Comparison of ENCODE assay signal across 15 cellular contexts in genomic region chr6:100138346-100139022, GRCh38.
DNase-seq lines count a peak whose midpoint lies in the region; ATAC-seq and FAIRE-seq lines count a peak whose summit lies in the region.
"Had no signal": no experiment of that assay in that cellular context is flagged by ENCODE, and none has a peak within 500 bp of the region (broad histone marks: within the 10 kb centered on the region; RNA-seq: fewer than 3 reads in every experiment).

No MANE protein-coding gene starts in this region.

- H3K27ac Mint-ChIP-seq in activated naive CD4-positive, alpha-beta T cell treated with anti-CD3 and anti-CD28 coated beads, Interleukin-2, amount 50 U/mL, for 72 hours = no peak overlapping the region
- H3K27ac Mint-ChIP-seq: activated T-helper 2 cell treated with anti-CD3 and anti-CD28 coated beads, Interferon-gamma antibody, Interleukin-2, Interleukin-4, amounts not matched to agents 10 μg/mL and 5 μg/mL and 100 μg/mL, durations not matched to agents 14 hours and 24 hours and 36 hours; nephron; stimulated activated effector memory CD8-positive, alpha-beta T cell treated with anti-CD3 and anti-CD28 coated beads, Interleukin-12 subunit alpha, Interleukin-12 subunit beta, amount 100 ng/mL, for 72 hours had no signal

- H3K9me3 Mint-ChIP-seq in activated naive CD4-positive, alpha-beta T cell treated with anti-CD3 and anti-CD28 coated beads, Interleukin-2, amount 50 U/mL, for 72 hours = no peaks in the 10 kb centered on the region
- H3K9me3 Mint-ChIP-seq: nephron; stimulated activated effector memory CD8-positive, alpha-beta T cell treated with anti-CD3 and anti-CD28 coated beads, Interleukin-12 subunit alpha, Interleukin-12 subunit beta, amount 100 ng/mL, for 72 hours had no signal

- DNase-seq in DMS53 treated with DMSO at 0.1 percent for 48 hours (lab: John Stamatoyannopoulos, UW; ENCODE audit: unreplicated experiment) (peak; percentile 26), NCI-H146 (lab: John Stamatoyannopoulos, UW) (peak; percentile 81), NCI-H748 treated with DMSO at 0.1 percent for 48 hours (lab: John Stamatoyannopoulos, UW) (peak; percentile 60), myocyte (ENCODE audit: low read depth) (peak; percentile 99), urothelium cell line (ENCODE audit: low spot score) (no peak), globus pallidus (ENCODE audit: low spot score) (no peak), GM03348 (ENCODE audit: low spot score) (no peak)
- no peak for DNase-seq in activated naive CD4-positive, alpha-beta T cell treated with anti-CD3 and anti-CD28 coated beads, Interleukin-2, amount 50 U/mL, for 72 hours (ENCODE audit: low spot score in 2 of 2)
- DNase-seq: activated CD4-positive, alpha-beta T cell treated with anti-CD3 and anti-CD28 coated beads, Interleukin-2, amount 50 U/mL, for 1 hour; brain microvascular endothelial cell had no signal

- no peaks in the 10 kb centered on the region for H3K36me3 Mint-ChIP-seq in activated naive CD4-positive, alpha-beta T cell treated with anti-CD3 and anti-CD28 coated beads, Interleukin-2, amount 50 U/mL, for 72 hours
- H3K36me3 Mint-ChIP-seq: stimulated activated effector memory CD8-positive, alpha-beta T cell treated with anti-CD3 and anti-CD28 coated beads, Interleukin-12 subunit alpha, Interleukin-12 subunit beta, amount 100 ng/mL, for 72 hours had no signal

- FAIRE-seq in urothelium cell line (lab: Jason Lieb, UNC) = no peak

- no peak for ATAC-seq in activated naive CD4-positive, alpha-beta T cell treated with anti-CD3 and anti-CD28 coated beads, Interleukin-2, amount 50 U/mL, for 72 hours
- ATAC-seq: HCT116; Panc1; stimulated activated effector memory CD8-positive, alpha-beta T cell treated with anti-CD3 and anti-CD28 coated beads, Interleukin-12 subunit alpha, Interleukin-12 subunit beta, amount 100 ng/mL, for 72 hours had no signal

Comparison
In these comparisons a context has a peak if more than half of its experiments do, and no peak if none do; other contexts are left out.
1. DNase-seq: peak in DMS53 treated with DMSO at 0.1 percent for 48 hours (single experiment), NCI-H146 (single experiment), NCI-H748 treated with DMSO at 0.1 percent for 48 hours (single experiment) and myocyte (single experiment); none in urothelium cell line (single experiment), activated naive CD4-positive, alpha-beta T cell treated with anti-CD3 and anti-CD28 coated beads, Interleukin-2, amount 50 U/mL, for 72 hours (0 of 2), globus pallidus (single experiment) and GM03348 (single experiment).